In the genomic region with DNA sequence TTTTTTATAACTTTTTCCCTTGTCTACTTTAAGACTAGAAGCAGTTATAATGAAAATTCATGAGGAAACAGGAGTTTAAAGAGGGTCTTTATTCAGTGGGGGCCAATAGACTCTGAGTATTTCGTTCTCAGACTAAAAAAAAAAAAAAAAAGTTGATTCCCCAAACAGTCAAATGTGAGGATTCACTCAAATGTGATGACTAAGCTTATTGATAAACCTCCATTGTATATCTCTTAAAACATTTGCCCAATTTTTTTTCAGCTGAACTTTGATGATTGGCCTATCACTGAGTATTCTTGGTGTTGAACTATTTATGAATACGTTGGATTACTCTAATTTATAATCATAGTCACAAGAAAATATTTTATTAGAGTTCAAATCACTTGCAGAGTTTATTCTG, we compare ENCODE assay signal across 27 cellular contexts.
"Had no signal": no experiment of that assay in that cellular context is flagged by ENCODE, and none has a peak within 500 bp of the region (broad histone marks: within the 10 kb centered on the region; RNA-seq: fewer than 3 reads in every experiment).

No MANE protein-coding gene starts in this region.

- H3K27ac ChIP-seq: neural progenitor cell, ovary, parathyroid adenoma, psoas muscle, skin epidermis, spleen, suprapubic skin, testis, tibial artery, transverse colon, upper lobe of right lung, uterus had no signal

- H3K79me2 ChIP-seq: parathyroid adenoma had no signal

- H3K36me3 ChIP-seq: neural progenitor cell, ovary, transverse colon, uterus had no signal

- H3K4me3 ChIP-seq: neural progenitor cell, ovary, psoas muscle, skin epidermis, smooth muscle cell, spleen, suprapubic skin, testis, tibial artery, transverse colon, upper lobe of right lung, uterus had no signal

- ATAC-seq: natural killer cell; psoas muscle; right cardiac atrium; sciatic nerve; stimulated activated memory B cell treated with anti-CD40 and anti-IgM and Interleukin-4, amounts not matched to agents 10 μg/mL and 1 μg/mL and 100 μg/mL, for 72 hours; stimulated activated naive CD8-positive, alpha-beta T cell treated with anti-CD3 and anti-CD28 coated beads, Interleukin-15, amount 100 ng/mL, for 72 hours; stimulated activated naive CD8-positive, alpha-beta T cell treated with anti-CD3 and anti-CD28 coated beads, Interleukin-15, Interleukin-2, amounts not matched to agents 100 U/mL and 50 U/mL, for 24 hours; upper lobe of right lung had no signal

- H3K27me3 ChIP-seq: neural progenitor cell, ovary, spleen, suprapubic skin, testis, tibial artery, transverse colon, upper lobe of right lung, uterus had no signal

- H2AFZ ChIP-seq: neural progenitor cell, parathyroid adenoma had no signal

- H3K4me2 ChIP-seq: neural progenitor cell, smooth muscle cell had no signal

- H3K9me3 ChIP-seq: ovary, psoas muscle, suprapubic skin, testis, tibial artery, transverse colon, upper lobe of right lung, uterus had no signal

- H3K4me1 ChIP-seq: parathyroid adenoma, psoas muscle, spleen, suprapubic skin, testis, tibial artery, transverse colon, uterus had no signal

- H3K9ac ChIP-seq: neural progenitor cell, parathyroid adenoma had no signal

- DNase-seq: natural killer cell; occipital lobe; ovary; psoas muscle; right cardiac atrium; spleen; stimulated activated CD4-positive, alpha-beta T cell treated with anti-CD3 and anti-CD28 coated beads, Interleukin-12 subunit alpha, Interleukin-12 subunit beta, amount 100 ng/mL, for 4 hours; stimulated activated CD4-positive, alpha-beta T cell treated with anti-CD3 and anti-CD28 coated beads, Interleukin-1b, Interleukin-23, amount 100 ng/mL, for 48 hours; stimulated activated CD4-positive, alpha-beta T cell treated with anti-CD3 and anti-CD28 coated beads, Interleukin-4, amount 100 ng/mL, for 1 hour; stimulated activated CD4-positive, alpha-beta T cell treated with anti-CD3 and anti-CD28 coated beads, Interleukin-4, amount 100 ng/mL, for 4 hours; stimulated activated CD8-positive, alpha-beta memory T cell treated with anti-CD3 and anti-CD28 coated beads, Interleukin-4, amount 100 ng/mL, for 48 hours; stimulated activated naive CD4-positive, alpha-beta T cell; stimulated activated naive CD8-positive, alpha-beta T cell treated with anti-CD3 and anti-CD28 coated beads, Interleukin-15, amount 100 ng/mL, for 72 hours; stimulated activated naive CD8-positive, alpha-beta T cell treated with anti-CD3 and anti-CD28 coated beads, Interleukin-15, Interleukin-2, amounts not matched to agents 100 U/mL and 50 U/mL, for 24 hours; substantia nigra; testis; tibial artery; transverse colon; upper lobe of right lung; uterus had no signal
